In the genomic region with DNA sequence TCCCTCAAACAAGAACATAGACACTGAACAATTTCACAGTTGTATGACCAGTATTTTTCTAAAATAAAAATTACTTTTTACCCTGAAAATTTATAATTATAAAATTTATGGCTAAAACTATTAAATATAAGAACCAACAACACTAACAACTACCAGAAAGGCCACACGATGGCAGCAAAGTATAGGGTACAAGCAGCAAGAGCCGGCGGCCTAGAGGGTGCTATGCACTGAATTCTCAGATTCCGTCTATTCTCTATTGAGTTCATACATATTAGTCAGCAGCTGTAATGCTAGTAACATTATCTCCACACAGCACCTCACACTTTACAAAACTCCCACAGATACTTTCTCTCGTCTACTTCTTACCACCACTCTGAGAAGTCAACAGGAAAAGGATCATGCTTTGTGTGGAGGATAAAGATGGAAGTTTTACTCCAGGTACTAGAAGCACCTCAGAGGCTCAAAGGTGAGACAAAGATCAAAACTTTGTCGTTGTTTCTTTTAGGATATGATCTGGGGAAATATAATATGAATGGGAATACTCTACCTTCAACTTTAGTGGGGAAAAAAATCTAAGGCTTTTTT, we compare ENCODE assay signal across 8 cellular contexts.
DNase-seq lines count a peak whose midpoint lies in the region; ATAC-seq, FAIRE-seq and TF ChIP-seq lines count a peak whose summit lies in the region.

No MANE protein-coding gene starts in this region.

- no peaks in the 10 kb centered on the region for H3K9me3 Mint-ChIP-seq in GM23338
- no peaks in the 10 kb centered on the region for H3K9me3 Mint-ChIP-seq in activated T-cell treated with anti-CD3 and anti-CD28 coated beads, Interleukin-2, amount 50 U/mL, for 72 hours

- H3K27ac ChIP-seq in GM23338 (ENCODE audit: low read depth) (no peak overlapping the region), Panc1 (ENCODE audit: low read length) (no peak overlapping the region)

- TF ChIP-seq CTCF in GM23338 (conservative IDR thresholded peaks at IDR 0.05; ENCODE audit: low read depth in 2 of 2), result peak; percentile 75 to 88
- TF ChIP-seq CTCF in Panc1 (IDR thresholded peaks at IDR 0.05), result peak; percentile 87
- peak; percentile 70 for TF ChIP-seq CTCF in fibroblast of the aortic adventitia (IDR thresholded peaks at IDR 0.05; ENCODE audit: insufficient read depth, low read length)
- peak in 2 of 3 donors; percentile 24 to 35 for TF ChIP-seq CTCF in omental fat pad (IDR thresholded peaks at IDR 0.05)

- H3K36me3 ChIP-seq in GM23338 (ENCODE audit: insufficient read depth) (no peaks in the 10 kb centered on the region), Panc1 (ENCODE audit: control insufficient read depth, insufficient read depth, low read length) (no peaks in the 10 kb centered on the region)

- CTCF ChIA-PET in Panc1 (lab: Charles Lee), result interaction anchor here (1.1 kb wide), 1 partner anchor 236 kb away, joined by 3 read pairs; no protein-coding TSS in a partner anchor

- peaks cover 3% of the 10 kb centered on the region for H3K27me3 Mint-ChIP-seq in GM23338 (ENCODE audit: insufficient read depth, low read depth, poor library complexity)
- peaks cover 22% of the 10 kb centered on the region for H3K27me3 Mint-ChIP-seq in activated T-cell treated with anti-CD3 and anti-CD28 coated beads, Interleukin-2, amount 50 U/mL, for 72 hours (ENCODE audit: low read depth)

- H3K4me1 Mint-ChIP-seq in GM23338, result no peaks in the 10 kb centered on the region
- peaks cover 10% of the 10 kb centered on the region for H3K4me1 Mint-ChIP-seq in activated T-cell treated with anti-CD3 and anti-CD28 coated beads, Interleukin-2, amount 50 U/mL, for 72 hours (ENCODE audit: low read depth)

- no peaks in the 10 kb centered on the region for H3F3A ChIP-seq in GM23338 (replicated peaks; ENCODE audit: low read depth)

- H3K9me3 ChIP-seq in Panc1 (ENCODE audit: control insufficient read depth, insufficient read depth, low read depth, low read length), result no peaks in the 10 kb centered on the region

- H3K79me2 ChIP-seq in GM23338 (replicated peaks; ENCODE audit: insufficient read depth), result no peaks in the 10 kb centered on the region

- POLR2A ChIA-PET in Panc1 (lab: Charles Lee), result no interaction called here

- no peak for FAIRE-seq in urothelium cell line (lab: Jason Lieb, UNC)

- no TSS peak for BruUV-seq in Panc1 (replicated peaks; lab: Mats Ljungman, UMichigan)

- H3K4me1 ChIP-seq in GM23338 (ENCODE audit: insufficient read depth) (no peaks in the 10 kb centered on the region), Panc1 (ENCODE audit: control insufficient read depth, insufficient read depth, low read length) (peaks cover 5% of the 10 kb centered on the region; the same call in 1 of the 2 replicates)

- H3K4me2 ChIP-seq in GM23338, result no peak overlapping the region

- H3K9me2 ChIP-seq in GM23338 (ENCODE audit: insufficient read depth), result no peaks in the 10 kb centered on the region

- no peaks in the 10 kb centered on the region for H3K36me3 Mint-ChIP-seq in GM23338 (ENCODE audit: low read depth)
- H3K36me3 Mint-ChIP-seq in activated T-cell treated with anti-CD3 and anti-CD28 coated beads, Interleukin-2, amount 50 U/mL, for 72 hours (ENCODE audit: insufficient read depth in 2 of 2), result no peaks in the 10 kb centered on the region

- intact Hi-C loops in Panc1 (cut with micrococcal nuclease; ENCODE audit: unreplicated experiment), result loop anchor here (1.0 to 5.0 kb wide), 2 partner anchors 237 to 1006 kb away; no protein-coding TSS in a partner anchor

- in situ Hi-C loops in Panc1 (cut with HindIII; ENCODE audit: low pct_unique_long_range_greater_than_20kb, low sequenced_read_pairs), result no loop called here

- ATAC-seq in GM23338, result peak; percentile 92
- peak; percentile 93 for ATAC-seq in Panc1
- peak; percentile 72 to 76 for ATAC-seq in activated T-cell treated with anti-CD3 and anti-CD28 coated beads, Interleukin-2, amount 50 U/mL, for 72 hours (replicated peaks in 1 of 2)
- peak; percentile 76 for ATAC-seq in omental fat pad (ENCODE audit: low FRiP score)

- no peak overlapping the region for H2AFZ ChIP-seq in GM23338

- H3K4me3 Mint-ChIP-seq in GM23338, result no peak overlapping the region
- no peak overlapping the region for H3K4me3 Mint-ChIP-seq in activated T-cell treated with anti-CD3 and anti-CD28 coated beads, Interleukin-2, amount 50 U/mL, for 72 hours

- no peaks in the 10 kb centered on the region for H3K27me3 ChIP-seq in GM23338 (ENCODE audit: insufficient read depth)
- peaks cover 2% of the 10 kb centered on the region; the same call in 1 of the 2 replicates for H3K27me3 ChIP-seq in Panc1 (ENCODE audit: control insufficient read depth, insufficient read depth, low read length)

- H3K4me3 ChIP-seq in GM23338 (no peak overlapping the region), Panc1 (ENCODE audit: low read depth in 2 of 2, low read length in 2 of 2) (no peak overlapping the region), fibroblast of the aortic adventitia (ENCODE audit: low read depth, low read length) (no peak overlapping the region)

- no peaks in the 10 kb centered on the region for H4K20me1 ChIP-seq in GM23338 (replicated peaks; ENCODE audit: insufficient read depth)

- no peak overlapping the region for H3K27ac Mint-ChIP-seq in GM23338
- no peak overlapping the region for H3K27ac Mint-ChIP-seq in activated T-cell treated with anti-CD3 and anti-CD28 coated beads, Interleukin-2, amount 50 U/mL, for 72 hours

- DNase-seq in ELR (ENCODE audit: low read depth), result peak; percentile 82
- DNase-seq in GM23338 (ENCODE audit: low spot score), result peak; percentile 86
- DNase-seq in LHCN-M2 (ENCODE audit: low read depth), result peak; percentile 69
- DNase-seq in Panc1 (ENCODE audit: low read depth, low spot score), result peak; percentile 46
- peak; percentile 66 to 68 for DNase-seq in activated T-cell treated with anti-CD3 and anti-CD28 coated beads, Interleukin-2, amount 50 U/mL, for 72 hours
- DNase-seq in fibroblast of the aortic adventitia (ENCODE audit: low read depth), result peak; percentile 93
- DNase-seq in omental fat pad (ENCODE audit: low spot score), result peak; percentile 77
- DNase-seq in urothelium cell line (ENCODE audit: low spot score), result peak; percentile 56

TF ChIP-seq in GM23338, 12 proteins besides CTCF, POLR2A, EP300 and RAD21 (continues in another document):
- TF ChIP-seq EZH2 (IDR thresholded peaks at IDR 0.05; ENCODE audit: low read depth, unreplicated experiment), result no peak
- TF ChIP-seq, protein P1, sequence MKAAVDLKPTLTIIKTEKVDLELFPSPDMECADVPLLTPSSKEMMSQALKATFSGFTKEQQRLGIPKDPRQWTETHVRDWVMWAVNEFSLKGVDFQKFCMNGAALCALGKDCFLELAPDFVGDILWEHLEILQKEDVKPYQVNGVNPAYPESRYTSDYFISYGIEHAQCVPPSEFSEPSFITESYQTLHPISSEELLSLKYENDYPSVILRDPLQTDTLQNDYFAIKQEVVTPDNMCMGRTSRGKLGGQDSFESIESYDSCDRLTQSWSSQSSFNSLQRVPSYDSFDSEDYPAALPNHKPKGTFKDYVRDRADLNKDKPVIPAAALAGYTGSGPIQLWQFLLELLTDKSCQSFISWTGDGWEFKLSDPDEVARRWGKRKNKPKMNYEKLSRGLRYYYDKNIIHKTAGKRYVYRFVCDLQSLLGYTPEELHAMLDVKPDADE (IDR thresholded peaks at IDR 0.05), result no peak
- TF ChIP-seq ZNF331 (CRISPR knock-in tag; IDR thresholded peaks at IDR 0.05; ENCODE audit: low read depth), result no peak
- no peak for TF ChIP-seq REST (IDR thresholded peaks at IDR 0.05; ENCODE audit: unreplicated experiment)

Comparison
In these comparisons a context has a peak if more than half of its experiments do, and no peak if none do; other contexts are left out.
1. CTCF ChIP-seq: peak in every context shown above with its lines; median percentile 87 in Panc1; 82 in GM23338; 70 in fibroblast of the aortic adventitia; 30 in omental fat pad.